ENCODE assay signal across 9 cellular contexts in genomic region chr10:25933653-25934608, GRCh38. TPM values are rescaled to one million over a fixed set of nuclear protein-coding genes. Genes with fewer than 3 reads are reported as not detected.
DNase-seq lines count a peak whose midpoint lies in the region; ATAC-seq, FAIRE-seq and TF ChIP-seq lines count a peak whose summit lies in the region.
"Had no signal": no experiment of that assay in that cellular context is flagged by ENCODE, and none has a peak within 500 bp of the region (broad histone marks: within the 10 kb centered on the region; RNA-seq: fewer than 3 reads in every experiment).

Gene MYO3A (plus strand): TSS chr10:25934229. CDS start chr10:25952111, 17,882 bp downstream.

- H3K9ac ChIP-seq in GM12878 (ENCODE audit: control insufficient read depth, insufficient read depth, low read length) (no peak within 1 kb of the TSS), mesendoderm (ENCODE audit: low read length) (peak within 1 kb of the TSS; percentile 99)

- RAD21 ChIA-PET in GM12878 (lab: Charles Lee; ENCODE audit: unreplicated experiment): no interaction called here

- H3K27ac Mint-ChIP-seq in activated naive CD4-positive, alpha-beta T cell treated with anti-CD3 and anti-CD28 coated beads, Interleukin-2, amount 10 ng/mL, durations not matched to agents 7 days and 5 days: no peak within 1 kb of the TSS

- TF ChIP-seq EP300 in GM12878 (IDR thresholded peaks at IDR 0.05; ENCODE audit: borderline replicate concordance in 1 of 2, control insufficient read depth in 1 of 2, low read depth in 2 of 2, low read length in 2 of 2): no peak

- no peaks in the 10 kb centered on the region for H3K36me3 ChIP-seq in GM12878 (ENCODE audit: control insufficient read depth in 2 of 2, insufficient read depth in 2 of 2, low read length in 1 of 2)
- no peaks in the 10 kb centered on the region for H3K36me3 ChIP-seq in mesendoderm (ENCODE audit: control insufficient read depth, insufficient read depth, low read length)
- no peaks in the 10 kb centered on the region for H3K36me3 ChIP-seq in upper lobe of right lung

- H3K9me3 Mint-ChIP-seq in activated naive CD4-positive, alpha-beta T cell treated with anti-CD3 and anti-CD28 coated beads, Interleukin-2, amount 10 ng/mL, durations not matched to agents 7 days and 5 days: no peaks in the 10 kb centered on the region

- H4K8ac ChIP-seq in mesendoderm (ENCODE audit: low read depth, low read length): peak within 1 kb of the TSS; percentile 97

- H3K79me1 ChIP-seq in mesendoderm (ENCODE audit: low read length): peaks cover 1% of the 10 kb centered on the region

- TF ChIP-seq POLR2A in GM12878 (IDR thresholded peaks at IDR 0.05; ENCODE audit: low read depth, low read length): no peak

- H4K20me1 ChIP-seq in GM12878 (ENCODE audit: control insufficient read depth, insufficient read depth): no peaks in the 10 kb centered on the region

- H3K4me1 ChIP-seq in GM12878 (ENCODE audit: control insufficient read depth, insufficient read depth, low read length) (no peaks in the 10 kb centered on the region), mesendoderm (ENCODE audit: control insufficient read depth, low read depth, low read length) (peaks cover 3% of the 10 kb centered on the region), upper lobe of right lung (peaks cover 9% of the 10 kb centered on the region)

- no peaks in the 10 kb centered on the region for H3K9me3 ChIP-seq in GM12878 (replicated peaks; ENCODE audit: control insufficient read depth, insufficient read depth, low read length)
- H3K9me3 ChIP-seq in upper lobe of right lung: no peaks in the 10 kb centered on the region

- H3K4me1 Mint-ChIP-seq in activated naive CD4-positive, alpha-beta T cell treated with anti-CD3 and anti-CD28 coated beads, Interleukin-2, amount 10 ng/mL, durations not matched to agents 7 days and 5 days: peaks cover 5% of the 10 kb centered on the region

- no peak within 1 kb of the TSS for H3K4me3 ChIP-seq in GM12878
- peak within 1 kb of the TSS; percentile 84 for H3K4me3 ChIP-seq in mesendoderm (ENCODE audit: low read length)
- H3K4me3 ChIP-seq in upper lobe of right lung: peak within 1 kb of the TSS; percentile 40
- H3K4me3 ChIP-seq: SK-N-MC had no signal

- POLR2A ChIA-PET in GM12878 (lab: Charles Lee): no interaction called here

- peak within 1 kb of the TSS; percentile 76 for H3K4ac ChIP-seq in mesendoderm (ENCODE audit: low read depth, low read length)

- no peak for TF ChIP-seq CTCF in GM12878 (IDR thresholded peaks at IDR 0.05 in 2 of 3, conservative IDR thresholded peaks at IDR 0.05 in 1 of 3; ENCODE audit: control insufficient read depth in 2 of 3, extremely low read depth in 1 of 3, insufficient read depth in 1 of 3, low read depth in 3 of 3, low read length in 3 of 3)
- no peak for TF ChIP-seq CTCF in upper lobe of right lung (IDR thresholded peaks at IDR 0.05)

- no TSS peak for BruUV-seq in GM12878 (replicated peaks; lab: Mats Ljungman, UMichigan)

- no peak within 1 kb of the TSS; the same call in 1 of the 2 replicates for H2AFZ ChIP-seq in GM12878 (ENCODE audit: control insufficient read depth, low read depth, low read length)

- peaks cover 32% of the 10 kb centered on the region for H3K27me3 Mint-ChIP-seq in activated naive CD4-positive, alpha-beta T cell treated with anti-CD3 and anti-CD28 coated beads, Interleukin-2, amount 10 ng/mL, durations not matched to agents 7 days and 5 days

- TF ChIP-seq RAD21 in GM12878 (IDR thresholded peaks at IDR 0.05; ENCODE audit: insufficient read depth, low read depth, low read length): no peak

- FAIRE-seq in GM12878 (lab: Jason Lieb, UNC): no peak

- intact Hi-C loops in GM12878 (cut with micrococcal nuclease; ENCODE audit: unreplicated experiment) (no loop called here), upper lobe of right lung (cut with DNase I) (no loop called here)

- peak within 1 kb of the TSS; percentile 93 for H2BK5ac ChIP-seq in mesendoderm (ENCODE audit: low read length)

- H3K56ac ChIP-seq in mesendoderm (ENCODE audit: low read length): peak within 1 kb of the TSS; percentile 99

- H4K5ac ChIP-seq in mesendoderm (ENCODE audit: low read length): peak within 1 kb of the TSS; percentile 86

- H3K4me3 Mint-ChIP-seq in activated naive CD4-positive, alpha-beta T cell treated with anti-CD3 and anti-CD28 coated beads, Interleukin-2, amount 10 ng/mL, durations not matched to agents 7 days and 5 days: peak within 1 kb of the TSS; percentile 40

- in situ Hi-C loops in GM12878 (cut with MboI): no loop called here

- H2BK15ac ChIP-seq in mesendoderm (replicated peaks; ENCODE audit: low read depth): no peak within 1 kb of the TSS

- WGBS in GM12878 (ENCODE audit: insufficient coverage, insufficient replicate concordance, low lambda C conversion rate, missing lambda C conversion rate): 61% methylated on average over 38 of the region's 73 CpGs
- no CpG with 5 or more reads among the region's 73 CpGs for WGBS in mesendoderm (ENCODE audit: extremely low coverage, insufficient coverage, low lambda C conversion rate)

- H3K4me2 ChIP-seq in GM12878 (ENCODE audit: control insufficient read depth, insufficient read depth) (no peak within 1 kb of the TSS), mesendoderm (ENCODE audit: low read length) (peak within 1 kb of the TSS; percentile 97)

- H3K27ac ChIP-seq in GM12878 (ENCODE audit: control insufficient read depth, insufficient read depth): no peak within 1 kb of the TSS
- H3K27ac ChIP-seq in mesendoderm (ENCODE audit: low read depth, low read length): peak within 1 kb of the TSS; percentile 95
- H3K27ac ChIP-seq in upper lobe of right lung: no peak within 1 kb of the TSS
- H3K27ac ChIP-seq: SK-N-MC had no signal

- CTCF ChIA-PET in activated naive CD4-positive, alpha-beta T cell treated with anti-CD3 and anti-CD28 coated beads, Interleukin-2, amount 10 ng/mL, durations not matched to agents 7 days and 5 days (lab: Charles Lee): no interaction called here
- CTCF ChIA-PET in GM12878 (lab: Yijun Ruan, JAX): no interaction called here

- peaks cover 2% of the 10 kb centered on the region for H3K36me3 Mint-ChIP-seq in activated naive CD4-positive, alpha-beta T cell treated with anti-CD3 and anti-CD28 coated beads, Interleukin-2, amount 10 ng/mL, durations not matched to agents 7 days and 5 days

- ATAC-seq in GM12878 (no peak), upper lobe of right lung (peak; percentile 57), GM18498 (IDR thresholded peaks at IDR 0.05; ENCODE audit: unreplicated experiment) (no peak), GM21717 (IDR thresholded peaks at IDR 0.05; ENCODE audit: unreplicated experiment) (no peak)

- peak within 1 kb of the TSS; percentile 34 for H2AK5ac ChIP-seq in mesendoderm (ENCODE audit: low read length)

- H3K79me2 ChIP-seq in GM12878 (ENCODE audit: control insufficient read depth, insufficient read depth, low read length) (no peaks in the 10 kb centered on the region), mesendoderm (ENCODE audit: control insufficient read depth, insufficient read depth, low read length) (no peaks in the 10 kb centered on the region)

- SMC1A ChIA-PET in GM12878 (lab: Charles Lee; ENCODE audit: uncharacterized antibody, unreplicated experiment): no interaction called here

- H3K27me3 ChIP-seq in GM12878 (replicated peaks in 1 of 2; ENCODE audit: control insufficient read depth in 2 of 2, insufficient read depth in 2 of 2, low read length in 1 of 2): peaks cover 0 to 5% of the 10 kb centered on the region in 2 experiments; a peak in 3 of 4 replicates
- H3K27me3 ChIP-seq in mesendoderm (ENCODE audit: insufficient read depth, low read length, poor library complexity): no peaks in the 10 kb centered on the region
- peaks cover 32% of the 10 kb centered on the region for H3K27me3 ChIP-seq in upper lobe of right lung

- peak within 1 kb of the TSS; percentile 78 for H2BK120ac ChIP-seq in mesendoderm (ENCODE audit: low read depth, low read length)

- H3K23ac ChIP-seq in mesendoderm (ENCODE audit: low read length): peak within 1 kb of the TSS; percentile 94

- no peak for DNase-seq in activated naive CD4-positive, alpha-beta T cell treated with anti-CD3 and anti-CD28 coated beads, Interleukin-2, amount 10 ng/mL, durations not matched to agents 7 days and 5 days
- DNase-seq in activated naive CD4-positive, alpha-beta T cell (lab: John Stamatoyannopoulos, UW): no peak
- DNase-seq in GM12878 (ENCODE audit: low read depth, low spot score) (no peak), mesendoderm (peak; percentile 83), upper lobe of right lung (no peak), NCI-H2107 (lab: John Stamatoyannopoulos, UW) (no peak)

- H3K18ac ChIP-seq in mesendoderm (ENCODE audit: low read length): peak within 1 kb of the TSS; percentile 100

TF ChIP-seq in GM12878, 131 proteins besides CTCF, POLR2A, EP300 and RAD21:
- TF ChIP-seq ZNF622 (IDR thresholded peaks at IDR 0.05) (no peak), SUZ12 (IDR thresholded peaks at IDR 0.05; ENCODE audit: unreplicated experiment) (peak; percentile 54)
TF ChIP-seq in GM12878: peak in this region for 1.

RNA-seq across cellular contexts. Expression of gene MYO3A, which starts in this region (rescaled TPM):
- not detected in 2 replicates for total RNA-seq in GM12878 (2013; cell fraction: nucleolus; rRNA removed)
- total RNA-seq in GM12878 (2014; rRNA removed) (not detected in 2 replicates), GM12878 (2014; rRNA removed; fragmentation: Illumina TruSeq; extraction: Trizol) (not detected in 2 replicates), GM12878 (2021) (not detected in 2 replicates), upper lobe of right lung (0.06 TPM)
- polyA plus RNA-seq in GM12878 (2011; ENCODE audit: low read depth): not detected
- polyA plus RNA-seq in GM12878 (2011; rRNA removed) (not detected in 2 replicates), GM12878 (2014; fragmentation: Illumina TruSeq; extraction: Trizol) (not detected in 2 replicates), GM12878 (2014; fragmentation: Nextera tagmentation; extraction: Ambion mirVana) (not detected), GM12878 (2014; rRNA removed) (not detected in 2 replicates), GM12878 (2016; fragmentation: Nextera tagmentation; extraction: Ambion mirVana) (not detected)
- polyA plus RNA-seq in GM12878 (2011; cell fraction: cytosol; rRNA removed): not detected in 2 replicates
- not detected in 2 replicates for polyA plus RNA-seq in GM12878 (2011; cell fraction: nucleus; rRNA removed)
- not detected in 2 replicates for polyA plus RNA-seq in GM12878 (2012)
- polyA minus RNA-seq in GM12878 (2011; rRNA and poly(A)+ RNA removed): not detected in 2 replicates
- polyA minus RNA-seq in GM12878 (2011; cell fraction: cytosol; rRNA and poly(A)+ RNA removed): not detected in 2 replicates
- polyA minus RNA-seq in GM12878 (2011; cell fraction: nucleus; rRNA and poly(A)+ RNA removed): not detected in 2 replicates
- polyA plus RNA-seq in mesendoderm (2013, experiment 1 of 2): 2.8 TPM
- polyA plus RNA-seq in mesendoderm (2013, experiment 2 of 2): 3.2 TPM

Comparison
In these comparisons a context has a peak if more than half of its experiments do, and no peak if none do; other contexts are left out.
1. Peak in ATAC-seq and H3K4me3 ChIP-seq in upper lobe of right lung; RNA of the gene not detected or under 1 TPM.